Comparison of ENCODE assay signal across 8 cellular contexts in the genomic region with DNA sequence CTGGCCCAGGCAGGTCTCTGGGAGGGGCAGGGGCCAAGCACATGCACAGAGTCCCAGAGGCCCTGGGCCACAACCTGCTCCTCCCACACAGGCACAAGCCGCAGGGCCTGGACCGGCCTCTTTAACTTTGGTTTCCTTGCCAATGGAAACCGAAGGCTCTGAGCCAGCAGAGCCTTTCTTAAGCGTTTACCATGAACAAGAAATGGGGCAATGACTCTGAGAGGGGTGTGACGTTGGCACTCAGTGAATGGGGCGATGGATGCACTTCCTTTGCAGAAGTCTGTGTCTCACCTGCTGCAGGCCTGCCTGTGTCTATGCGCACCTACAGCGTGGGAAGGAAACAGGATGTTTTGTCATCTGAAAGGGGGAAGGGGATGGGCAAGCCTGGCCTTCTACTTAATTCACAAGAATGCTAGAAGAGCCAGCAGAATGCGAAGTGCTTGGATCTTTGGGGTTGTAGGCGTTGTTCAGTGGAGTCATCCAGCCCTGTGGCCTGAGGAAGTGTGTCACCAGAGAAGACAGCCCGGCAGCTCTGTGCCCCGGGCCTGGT. TPM values are rescaled to one million over a fixed set of nuclear protein-coding genes. Genes with fewer than 3 reads are reported as not detected.
DNase-seq lines count a peak whose midpoint lies in the region; ATAC-seq and TF ChIP-seq lines count a peak whose summit lies in the region.
"Had no signal": no experiment of that assay in that cellular context is flagged by ENCODE, and none has a peak within 500 bp of the region (broad histone marks: within the 10 kb centered on the region; RNA-seq: fewer than 3 reads in every experiment).

No MANE protein-coding gene starts in this region.

- peaks cover 7% of the 10 kb centered on the region for H3K4me1 Mint-ChIP-seq in activated CD4-positive, alpha-beta T cell treated with anti-CD3 and anti-CD28 coated beads, Interleukin-2, amount 10 ng/mL, durations not matched to agents 24 days and 14 days

- no peak overlapping the region for H3K4me3 Mint-ChIP-seq in activated CD4-positive, alpha-beta T cell treated with anti-CD3 and anti-CD28 coated beads, Interleukin-2, amount 10 ng/mL, durations not matched to agents 24 days and 14 days

- DNase-seq in activated CD4-positive, alpha-beta T cell treated with anti-CD3 and anti-CD28 coated beads, Interleukin-2, amount 10 ng/mL, durations not matched to agents 24 days and 14 days: peak; percentile 77
- peak; percentile 82 for DNase-seq in coronary artery (ENCODE audit: low spot score)
- DNase-seq in upper lobe of left lung: peak in 1 of 2 donors; percentile 36
- no peak for DNase-seq in DMS114 treated with DMSO at 0.1 percent for 48 hours (lab: John Stamatoyannopoulos, UW; ENCODE audit: unreplicated experiment)
- DNase-seq in NCI-H82 (lab: John Stamatoyannopoulos, UW): no peak
- no peak for DNase-seq in GM10266 (ENCODE audit: extremely low spot score)
- DNase-seq: small intestine had no signal

- no peak for TF ChIP-seq POLR2A in upper lobe of left lung (IDR thresholded peaks at IDR 0.05)

- no peaks in the 10 kb centered on the region for H3K27me3 Mint-ChIP-seq in activated CD4-positive, alpha-beta T cell treated with anti-CD3 and anti-CD28 coated beads, Interleukin-2, amount 10 ng/mL, durations not matched to agents 24 days and 14 days

- peak overlapping the region; percentile 68 for H3K27ac Mint-ChIP-seq in activated CD4-positive, alpha-beta T cell treated with anti-CD3 and anti-CD28 coated beads, Interleukin-2, amount 10 ng/mL, durations not matched to agents 24 days and 14 days

- peak overlapping the region in 1 of 2 donors; percentile 61 for H3K27ac ChIP-seq in coronary artery
- peak overlapping the region; percentile 85 for H3K27ac ChIP-seq in neutrophil
- peak overlapping the region; percentile 16 to 48 (median 31) for H3K27ac ChIP-seq in upper lobe of left lung

- peaks cover 8% of the 10 kb centered on the region for H3K36me3 Mint-ChIP-seq in activated CD4-positive, alpha-beta T cell treated with anti-CD3 and anti-CD28 coated beads, Interleukin-2, amount 10 ng/mL, durations not matched to agents 24 days and 14 days (ENCODE audit: low read depth)

- TF ChIP-seq CTCF in coronary artery (IDR thresholded peaks at IDR 0.05) (no peak), neutrophil (IDR thresholded peaks at IDR 0.05) (no peak), upper lobe of left lung (IDR thresholded peaks at IDR 0.05) (no peak), GM10266 (IDR thresholded peaks at IDR 0.05; ENCODE audit: control insufficient read depth, insufficient read depth, low read depth, missing control alignments) (no peak)

- ATAC-seq in upper lobe of left lung (ENCODE audit: low FRiP score in 2 of 2): peak; percentile 43 to 57

- H3K27me3 ChIP-seq in neutrophil (no peaks in the 10 kb centered on the region), upper lobe of left lung (no peaks in the 10 kb centered on the region)

- intact Hi-C loops in activated CD4-positive, alpha-beta T cell treated with anti-CD3 and anti-CD28 coated beads, Interleukin-2, amount 10 ng/mL, durations not matched to agents 24 days and 14 days (cut with micrococcal nuclease): no loop called here

- H3K9me3 ChIP-seq in neutrophil (no peaks in the 10 kb centered on the region), upper lobe of left lung (no peaks in the 10 kb centered on the region)

- H3K4me3 ChIP-seq in coronary artery (no peak overlapping the region), neutrophil (ENCODE audit: low read depth in 1 of 2, low read length in 1 of 2) (peak overlapping the region in 1 of 2 experiments; percentile 14), upper lobe of left lung (no peak overlapping the region)

- H3K9me3 Mint-ChIP-seq in activated CD4-positive, alpha-beta T cell treated with anti-CD3 and anti-CD28 coated beads, Interleukin-2, amount 10 ng/mL, durations not matched to agents 24 days and 14 days: no peaks in the 10 kb centered on the region

- 72 to 78% methylated on average over 11 to 12 of the region's 12 CpGs for WGBS in upper lobe of left lung, 2 donors

- TF ChIP-seq EP300 in upper lobe of left lung (IDR thresholded peaks at IDR 0.05): no peak

- H3K4me1 ChIP-seq in neutrophil (ENCODE audit: control insufficient read depth in 1 of 2, insufficient read depth in 1 of 2, low read depth in 1 of 2, low read length in 1 of 2) (peaks cover 15 to 16% of the 10 kb centered on the region in 2 experiments), upper lobe of left lung (peaks cover 17 to 27% (median 24%) of the 10 kb centered on the region in 4 donors)

- H3K36me3 ChIP-seq in neutrophil: peaks cover 51% of the 10 kb centered on the region
- H3K36me3 ChIP-seq in upper lobe of left lung: peaks cover 0 to 76% (median 33%) of the 10 kb centered on the region in 4 donors

RNA-seq across cellular contexts. Expression of a gene that starts 41.8 kb away (rescaled TPM):
- 12.3 and 13.7 TPM in 2 replicates for total RNA-seq in activated CD4-positive, alpha-beta T cell treated with anti-CD3 and anti-CD28 coated beads, Interleukin-2, amount 10 ng/mL, durations not matched to agents 24 days and 14 days
- total RNA-seq in upper lobe of left lung: 100 to 1,000 TPM in 1 of 6 donors, 10 to 100 TPM in 5; 23.7 to 126 (median 29.1) TPM

RNA-seq across cellular contexts. Expression of a gene that starts 42.1 kb away (rescaled TPM):
- total RNA-seq in activated CD4-positive, alpha-beta T cell treated with anti-CD3 and anti-CD28 coated beads, Interleukin-2, amount 10 ng/mL, durations not matched to agents 24 days and 14 days: 40.8 and 50.7 TPM in 2 replicates
- total RNA-seq in upper lobe of left lung: 10 to 100 TPM; 22.3 to 43.2 (median 34.6) TPM

RNA-seq across cellular contexts. Expression of a gene that starts 46.6 kb away (rescaled TPM):
- total RNA-seq in activated CD4-positive, alpha-beta T cell treated with anti-CD3 and anti-CD28 coated beads, Interleukin-2, amount 10 ng/mL, durations not matched to agents 24 days and 14 days: not detected in 2 replicates
- not detected for total RNA-seq in upper lobe of left lung

RNA-seq across cellular contexts. Expression of a gene that starts 53.4 kb away (rescaled TPM):
- total RNA-seq in activated CD4-positive, alpha-beta T cell treated with anti-CD3 and anti-CD28 coated beads, Interleukin-2, amount 10 ng/mL, durations not matched to agents 24 days and 14 days: 0.40 and 0.63 TPM in 2 replicates
- 10 to 100 TPM in 1 of 6 donors, 1 to 10 TPM in 4, under 1 TPM in 1; 0.72 to 10.5 (median 5.1) TPM for total RNA-seq in upper lobe of left lung

Comparison
In these comparisons a context has a peak if more than half of its experiments do, and no peak if none do; other contexts are left out.
1. DNase-seq: peak in activated CD4-positive, alpha-beta T cell treated with anti-CD3 and anti-CD28 coated beads, Interleukin-2, amount 10 ng/mL, durations not matched to agents 24 days and 14 days (single experiment) and coronary artery (single experiment); none in DMS114 treated with DMSO at 0.1 percent for 48 hours (single experiment), NCI-H82 (single experiment) and GM10266 (single experiment).